Comparison of ENCODE assay signal across 16 cellular contexts in genomic region chr7:27073066-27073465, GRCh38. TPM values are rescaled to one million over a fixed set of nuclear protein-coding genes. Genes with fewer than 3 reads are reported as not detected.
DNase-seq lines count a peak whose midpoint lies in the region; TF ChIP-seq lines count a peak whose summit lies in the region.
"Had no signal": no experiment of that assay in that cellular context is flagged by ENCODE, and none has a peak within 500 bp of the region (broad histone marks: within the 10 kb centered on the region; RNA-seq: fewer than 3 reads in every experiment).

No MANE protein-coding gene starts in this region.

- DNase-seq in NCI-H2107 treated with DMSO at 0.1 percent for 48 hours (lab: John Stamatoyannopoulos, UW; ENCODE audit: unreplicated experiment) (peak; percentile 63), NCI-H2107 (lab: John Stamatoyannopoulos, UW) (no peak), M059J (ENCODE audit: low read depth) (peak; percentile 54), NCI-H446 treated with DMSO at 0.1 percent for 48 hours (lab: John Stamatoyannopoulos, UW) (peak; percentile 66), mesothelial cell of epicardium (ENCODE audit: low spot score in 2 of 2, unreplicated experiment in 2 of 2) (no peak), GOT3 (lab: John Stamatoyannopoulos, UW) (no peak), NAMALWA (ENCODE audit: low spot score) (no peak)
- no peak for DNase-seq in activated naive CD4-positive, alpha-beta T cell treated with Interleukin-2 at 50 U/mL for 16 hours
- DNase-seq: activated CD4-positive, alpha-beta T cell treated with anti-CD3 and anti-CD28 coated beads, Interleukin-2, amount 10 ng/mL, durations not matched to agents 24 days and 14 days; cortex of kidney; head of caudate nucleus; left lung; NCI-H1930; stimulated activated CD8-positive, alpha-beta memory T cell treated with anti-CD3 and anti-CD28 coated beads, Interleukin-4, amount 100 ng/mL, for 48 hours had no signal

- H3K27me3 Mint-ChIP-seq in mesothelial cell of epicardium (ENCODE audit: low read depth), result no peaks in the 10 kb centered on the region

- H3K4me1 Mint-ChIP-seq in mesothelial cell of epicardium, result peaks cover 23% of the 10 kb centered on the region
- H3K4me1 Mint-ChIP-seq: activated CD4-positive, alpha-beta T cell treated with anti-CD3 and anti-CD28 coated beads, Interleukin-2, amount 10 ng/mL, durations not matched to agents 24 days and 14 days had no signal

- no peak overlapping the region for H3K4me3 Mint-ChIP-seq in mesothelial cell of epicardium
- H3K4me3 Mint-ChIP-seq: activated CD4-positive, alpha-beta T cell treated with anti-CD3 and anti-CD28 coated beads, Interleukin-2, amount 10 ng/mL, durations not matched to agents 24 days and 14 days had no signal

- TF ChIP-seq CTCF in mesothelial cell of epicardium (IDR thresholded peaks at IDR 0.05; ENCODE audit: unreplicated experiment), result no peak

- H3K27ac Mint-ChIP-seq in mesothelial cell of epicardium, result peak overlapping the region; percentile 57
- H3K27ac Mint-ChIP-seq: activated CD4-positive, alpha-beta T cell treated with anti-CD3 and anti-CD28 coated beads, Interleukin-2, amount 10 ng/mL, durations not matched to agents 24 days and 14 days; activated T-helper 2 cell treated with anti-CD3 and anti-CD28 coated beads, Interferon-gamma antibody, Interleukin-2, Interleukin-4, amounts not matched to agents 10 μg/mL and 5 μg/mL and 100 μg/mL, durations not matched to agents 14 hours and 24 hours and 36 hours had no signal

- H3K36me3 Mint-ChIP-seq in mesothelial cell of epicardium, result no peaks in the 10 kb centered on the region

- H3K9me3 Mint-ChIP-seq in mesothelial cell of epicardium, result peaks cover 8% of the 10 kb centered on the region
- H3K9me3 Mint-ChIP-seq: activated CD4-positive, alpha-beta T cell treated with anti-CD3 and anti-CD28 coated beads, Interleukin-2, amount 10 ng/mL, durations not matched to agents 24 days and 14 days; activated T-helper 2 cell treated with anti-CD3 and anti-CD28 coated beads, Interferon-gamma antibody, Interleukin-2, Interleukin-4, amounts not matched to agents 10 μg/mL and 5 μg/mL and 100 μg/mL, durations not matched to agents 14 hours and 24 hours and 36 hours had no signal

RNA-seq across cellular contexts. Expression of gene HOXA1, which starts 22.7 kb away (rescaled TPM):
- 8.2 and 9.1 TPM in 2 replicates for total RNA-seq in M059J (2014; rRNA removed; shearing (Covaris generic))
- total RNA-seq in mesothelial cell of epicardium, result 13.7 to 14.6 TPM (median 14.0 TPM) in 3 replicates
- total RNA-seq: A673 had no signal

RNA-seq across cellular contexts. Expression of gene HOXA2, which starts 29.4 kb away (rescaled TPM):
- total RNA-seq in M059J (2014; rRNA removed; shearing (Covaris generic)), result 1.7 and 2.2 TPM in 2 replicates
- 30.3 to 33.9 TPM (median 30.8 TPM) in 3 replicates for total RNA-seq in mesothelial cell of epicardium
- total RNA-seq: A673; activated CD4-positive, alpha-beta T cell treated with anti-CD3 and anti-CD28 coated beads, Interleukin-2, amount 10 ng/mL, durations not matched to agents 24 days and 14 days; activated T-helper 2 cell treated with anti-CD3 and anti-CD28 coated beads, Interferon-gamma antibody, Interleukin-2, Interleukin-4, amounts not matched to agents 10 μg/mL and 5 μg/mL and 100 μg/mL, durations not matched to agents 14 hours and 24 hours and 36 hours had no signal

RNA-seq across cellular contexts. Expression of gene HOXA4, which starts 57.5 kb away (rescaled TPM):
- 4.9 and 5.8 TPM in 2 replicates for total RNA-seq in M059J (2014; rRNA removed; shearing (Covaris generic))
- 51.0 to 55.9 TPM (median 54.7 TPM) in 3 replicates for total RNA-seq in mesothelial cell of epicardium
- total RNA-seq: A673; activated CD4-positive, alpha-beta T cell treated with anti-CD3 and anti-CD28 coated beads, Interleukin-2, amount 10 ng/mL, durations not matched to agents 24 days and 14 days; activated T-helper 2 cell treated with anti-CD3 and anti-CD28 coated beads, Interferon-gamma antibody, Interleukin-2, Interleukin-4, amounts not matched to agents 10 μg/mL and 5 μg/mL and 100 μg/mL, durations not matched to agents 14 hours and 24 hours and 36 hours had no signal

Comparison
In these comparisons a context has a peak if more than half of its experiments do, and no peak if none do; other contexts are left out.
1. DNase-seq: peak in NCI-H2107 treated with DMSO at 0.1 percent for 48 hours (single experiment), M059J (single experiment) and NCI-H446 treated with DMSO at 0.1 percent for 48 hours (single experiment); none in NCI-H2107 (single experiment), mesothelial cell of epicardium (0 of 2), GOT3 (single experiment), activated naive CD4-positive, alpha-beta T cell treated with Interleukin-2 at 50 U/mL for 16 hours (single experiment) and NAMALWA (single experiment).